ENCODE assay signal across 8 cellular contexts in genomic region chr20:37007898-37008649, GRCh38. TPM values are rescaled to one million over a fixed set of nuclear protein-coding genes. Genes with fewer than 3 reads are reported as not detected.
DNase-seq lines count a peak whose midpoint lies in the region; ATAC-seq, FAIRE-seq and TF ChIP-seq lines count a peak whose summit lies in the region.

No MANE protein-coding gene starts in this region.

- H3K27ac ChIP-seq in heart right ventricle = peak overlapping the region in 1 of 10 donors; percentile 85
- no peak overlapping the region for H3K27ac ChIP-seq in tibial artery

- H3K9me3 ChIP-seq in heart right ventricle = no peaks in the 10 kb centered on the region
- no peaks in the 10 kb centered on the region for H3K9me3 ChIP-seq in tibial artery

- no peak overlapping the region for H3K4me3 Mint-ChIP-seq in T-helper 1 cell treated with Interleukin-12 subunit alpha and Interleukin-12 subunit beta and Interleukin-4 antibody, amounts not matched to agents 30 μg/mL and 1 μg/mL, for 36 hours

- peaks cover 0 to 20% (median 5%) of the 10 kb centered on the region in 9 donors for H3K36me3 ChIP-seq in heart right ventricle
- H3K36me3 ChIP-seq in tibial artery = peaks cover 0 to 30% (median 0%) of the 10 kb centered on the region in 3 donors

- intact Hi-C loops in heart right ventricle (cut with DNase I) (no loop called here), tibial artery (cut with DNase I; ENCODE audit: low total_unique reads) (no loop called here)

- DNase-seq in AML-193 (lab: John Stamatoyannopoulos, UW) (peak; percentile 65 to 67), GM18507 (ENCODE audit: extremely low spot score, insufficient read length, low read depth) (no peak), heart right ventricle (no peak), NCI-H69 (lab: John Stamatoyannopoulos, UW) (no peak), tibial artery (no peak), NCI-H2227 (lab: John Stamatoyannopoulos, UW; ENCODE audit: unreplicated experiment) (no peak), SK-N-DZ (ENCODE audit: low spot score) (no peak)

- H3K36me3 Mint-ChIP-seq in T-helper 1 cell treated with Interleukin-12 subunit alpha and Interleukin-12 subunit beta and Interleukin-4 antibody, amounts not matched to agents 30 μg/mL and 1 μg/mL, for 36 hours (ENCODE audit: low read depth) = peaks cover 11% of the 10 kb centered on the region

- H3K27ac Mint-ChIP-seq in T-helper 1 cell treated with Interleukin-12 subunit alpha and Interleukin-12 subunit beta and Interleukin-4 antibody, amounts not matched to agents 30 μg/mL and 1 μg/mL, for 36 hours = peak overlapping the region; percentile 76

- H3K4me1 ChIP-seq in heart right ventricle (peaks cover 0 to 32% (median 0%) of the 10 kb centered on the region in 9 donors), tibial artery (no peaks in the 10 kb centered on the region)

- peak in 6 of 8 donors; percentile 31 to 52 (median 45) for ATAC-seq in heart right ventricle

- H3K4me3 ChIP-seq in heart right ventricle (no peak overlapping the region), tibial artery (no peak overlapping the region)

- no peaks in the 10 kb centered on the region for H3K27me3 Mint-ChIP-seq in T-helper 1 cell treated with Interleukin-12 subunit alpha and Interleukin-12 subunit beta and Interleukin-4 antibody, amounts not matched to agents 30 μg/mL and 1 μg/mL, for 36 hours (ENCODE audit: low read depth)

- FAIRE-seq in GM18507 (lab: Jason Lieb, UNC) = peak; percentile 9

- no peaks in the 10 kb centered on the region for H3K27me3 ChIP-seq in heart right ventricle
- H3K27me3 ChIP-seq in tibial artery = no peaks in the 10 kb centered on the region

- H3K9me3 Mint-ChIP-seq in T-helper 1 cell treated with Interleukin-12 subunit alpha and Interleukin-12 subunit beta and Interleukin-4 antibody, amounts not matched to agents 30 μg/mL and 1 μg/mL, for 36 hours = no peaks in the 10 kb centered on the region

- H3K4me1 Mint-ChIP-seq in T-helper 1 cell treated with Interleukin-12 subunit alpha and Interleukin-12 subunit beta and Interleukin-4 antibody, amounts not matched to agents 30 μg/mL and 1 μg/mL, for 36 hours (ENCODE audit: low read depth) = peaks cover 15% of the 10 kb centered on the region

- peak in 4 of 9 donors; percentile 13 to 44 (median 16) for TF ChIP-seq CTCF in heart right ventricle (IDR thresholded peaks at IDR 0.05)
- TF ChIP-seq CTCF in tibial artery (IDR thresholded peaks at IDR 0.05) = no peak

RNA-seq across cellular contexts. Expression of gene SAMHD1, which starts 56.6 kb away (rescaled TPM):
- total RNA-seq in heart right ventricle = 100 to 1,000 TPM in 1 of 10 donors, 10 to 100 TPM in 9; 14.0 to 105 (median 26.7) TPM
- 10 to 100 TPM; 34.6 to 46.8 TPM for polyA plus RNA-seq in heart right ventricle
- polyA plus RNA-seq in SK-N-DZ (2014; cell fraction: cytosol; rRNA removed) = 25.2 and 25.9 TPM in 2 replicates
- polyA plus RNA-seq in SK-N-DZ (2014; cell fraction: nucleus; rRNA removed) = 9.7 and 10.4 TPM in 2 replicates

Comparison
In these comparisons a context has a peak if more than half of its experiments do, and no peak if none do; other contexts are left out.
1. DNase-seq: peak in AML-193 (2 of 2); none in GM18507 (single experiment), heart right ventricle (0 of 2), NCI-H69 (single experiment), tibial artery (0 of 2), NCI-H2227 (single experiment) and SK-N-DZ (single experiment).